ENCODE assay signal across 8 cellular contexts in genomic region chr13:110388141-110388943, GRCh38.
DNase-seq lines count a peak whose midpoint lies in the region; ATAC-seq, FAIRE-seq and TF ChIP-seq lines count a peak whose summit lies in the region.

No MANE protein-coding gene starts in this region.

- POLR2A ChIA-PET in AG04449 (lab: Yijun Ruan, JAX) = interaction anchor here (0.6 to 1.6 kb wide), 4 partner anchors 8 to 227 kb away, joined by 3 to 7 read pairs (median 3); partner anchors contain the start of gene NAXD

- H3K36me3 ChIP-seq in muscle layer of duodenum (ENCODE audit: control insufficient read depth in 1 of 2, insufficient read depth in 2 of 2, low read length in 2 of 2) = no peaks in the 10 kb centered on the region

- no peaks in the 10 kb centered on the region for H3K36me3 Mint-ChIP-seq in T-helper 2 cell treated with Interferon-gamma antibody and Interleukin-4, amounts not matched to agents 5 μg/mL and 100 μg/mL, for 36 hours (ENCODE audit: low read depth)

- no peaks in the 10 kb centered on the region for H3K4me1 Mint-ChIP-seq in T-helper 2 cell treated with Interferon-gamma antibody and Interleukin-4, amounts not matched to agents 5 μg/mL and 100 μg/mL, for 36 hours (ENCODE audit: low read depth)

- H3K4me3 ChIP-seq in AG04449 (ENCODE audit: low read depth, low read length) (peak overlapping the region; percentile 25), muscle layer of duodenum (ENCODE audit: low read depth in 1 of 2, low read length in 2 of 2) (peak overlapping the region; percentile 12 to 27)

- H3K27me3 ChIP-seq in muscle layer of duodenum (ENCODE audit: low read depth, low read length) = no peaks in the 10 kb centered on the region

- H3K9me3 Mint-ChIP-seq in T-helper 2 cell treated with Interferon-gamma antibody and Interleukin-4, amounts not matched to agents 5 μg/mL and 100 μg/mL, for 36 hours = no peaks in the 10 kb centered on the region

- no peak overlapping the region for H3K27ac Mint-ChIP-seq in T-helper 2 cell treated with Interferon-gamma antibody and Interleukin-4, amounts not matched to agents 5 μg/mL and 100 μg/mL, for 36 hours

- H3K27me3 Mint-ChIP-seq in T-helper 2 cell treated with Interferon-gamma antibody and Interleukin-4, amounts not matched to agents 5 μg/mL and 100 μg/mL, for 36 hours (ENCODE audit: low read depth) = peaks cover 31% of the 10 kb centered on the region

- CTCF ChIA-PET in AG04449 (lab: Yijun Ruan, JAX) = interaction anchor here (1.0 to 2.9 kb wide), 6 partner anchors 9 to 155 kb away, joined by 3 to 12 read pairs (median 4); no protein-coding TSS in a partner anchor

- no peaks in the 10 kb centered on the region for H3K9me3 ChIP-seq in muscle layer of duodenum (ENCODE audit: control insufficient read depth in 1 of 2, low read length in 2 of 2)

- peaks cover 0 to 5% of the 10 kb centered on the region in 2 donors for H3K4me1 ChIP-seq in muscle layer of duodenum (ENCODE audit: control insufficient read depth in 1 of 2, insufficient read depth in 2 of 2, low read length in 2 of 2)

- no peak overlapping the region for H3K4me3 Mint-ChIP-seq in T-helper 2 cell treated with Interferon-gamma antibody and Interleukin-4, amounts not matched to agents 5 μg/mL and 100 μg/mL, for 36 hours

- peak overlapping the region; percentile 71 for H3K27ac ChIP-seq in muscle layer of duodenum (ENCODE audit: low read length)

- ATAC-seq in HG03045 (IDR thresholded peaks at IDR 0.05; ENCODE audit: unreplicated experiment) = no peak

- DNase-seq in AG04449 (ENCODE audit: low read depth, low spot score) = no peak
- DNase-seq in M059J (ENCODE audit: low read depth) = peak; percentile 67
- no peak for DNase-seq in NOMO-1 (lab: John Stamatoyannopoulos, UW; ENCODE audit: unreplicated experiment in 2 of 2)
- no peak for DNase-seq in T-helper 2 cell treated with Interferon-gamma antibody and Interleukin-4, amounts not matched to agents 5 μg/mL and 100 μg/mL, for 36 hours (ENCODE audit: low spot score)
- DNase-seq in inferior parietal cortex (ENCODE audit: extremely low spot score) = no peak

- TF ChIP-seq CTCF in AG04449 (IDR thresholded peaks at IDR 0.05; ENCODE audit: insufficient read depth, low read length, missing control alignments) = no peak

- peak; percentile 26 for FAIRE-seq in endometrium (lab: Jason Lieb, UNC)
